Comparison of ENCODE assay signal across 21 cellular contexts in genomic region chr5:29122306-29122705, GRCh38.
"Had no signal": no experiment of that assay in that cellular context is flagged by ENCODE, and none has a peak within 500 bp of the region (broad histone marks: within the 10 kb centered on the region; RNA-seq: fewer than 3 reads in every experiment).

No MANE protein-coding gene starts in this region.

- H3K36me3 ChIP-seq: ascending aorta, brain microvascular endothelial cell, left lung, spleen, thoracic aorta, vagina had no signal

- H3K4me3 ChIP-seq: ascending aorta, left lung, lung, spleen, thoracic aorta, vagina had no signal

- DNase-seq: activated CD4-positive, alpha-beta T cell treated with anti-CD3 and anti-CD28 coated beads, Interleukin-2, amount 10 ng/mL, durations not matched to agents 7 days and 5 days; activated CD4-positive, CD25-positive, alpha-beta regulatory T cell treated with anti-CD3 and anti-CD28 coated beads, Interleukin-2, amount 50 U/mL, for 72 hours; activated CD8-positive, alpha-beta T cell treated with anti-CD3 and anti-CD28 coated beads, Interleukin-2, amount 10 ng/mL, durations not matched to agents 7 days and 5 days; activated gamma-delta T cell treated with Interleukin-2 at 50 U/mL for 16 hours; brain microvascular endothelial cell; central memory CD4-positive, alpha-beta T cell; dermis blood vessel endothelial cell; effector CD8-positive, alpha-beta T cell; erythroblast; foreskin keratinocyte; kidney; left lung; naive thymus-derived CD4-positive, alpha-beta T cell; retina; spleen; stimulated activated CD4-positive, alpha-beta T cell treated with anti-CD3 and anti-CD28 coated beads, Interleukin-4, amount 100 ng/mL, for 1 hour; stimulated activated naive CD4-positive, alpha-beta T cell treated with Interleukin-2 at 50 U/mL for 16 hours had no signal

- H3K27me3 ChIP-seq: ascending aorta, brain microvascular endothelial cell, foreskin keratinocyte, left lung, spleen, vagina had no signal
